In genomic region chr17:39236981-39237441, GRCh38 we compare ENCODE assay signal across 23 cellular contexts. TPM values are rescaled to one million over a fixed set of nuclear protein-coding genes. Genes with fewer than 3 reads are reported as not detected.
DNase-seq lines count a peak whose midpoint lies in the region; ATAC-seq and TF ChIP-seq lines count a peak whose summit lies in the region.
"Had no signal": no experiment of that assay in that cellular context is flagged by ENCODE, and none has a peak within 500 bp of the region (broad histone marks: within the 10 kb centered on the region; RNA-seq: fewer than 3 reads in every experiment).

No MANE protein-coding gene starts in this region.

- DNase-seq in Calu3 (peak; percentile 67), NCI-H2081 (lab: John Stamatoyannopoulos, UW) (peak; percentile 83 to 92), SIG-M5 (lab: John Stamatoyannopoulos, UW) (no peak), esophagus squamous epithelium (lab: John Stamatoyannopoulos, UW) (no peak)
- DNase-seq in effector memory CD8-positive, alpha-beta T cell, result no peak
- no peak for DNase-seq in activated CD8-positive, alpha-beta memory T cell treated with anti-CD3 and anti-CD28 coated beads, Interleukin-2, amount 50 U/mL, for 4 hours
- DNase-seq: activated CD8-positive, alpha-beta memory T cell treated with anti-CD3 and anti-CD28 coated beads for 24 hours; activated naive CD8-positive, alpha-beta T cell treated with anti-CD3 and anti-CD28 coated beads, Interleukin-2, amount 10 ng/mL, durations not matched to agents 7 days and 5 days; body of pancreas; foreskin fibroblast; hypothalamus; mesendoderm; NCI-H446; psoas muscle; T-helper 2 cell had no signal

- CTCF ChIA-PET in Calu3 (lab: Charles Lee), result interaction anchor here (0.6 to 5.6 kb wide), 13 partner anchors 8 to 79 kb away, joined by 3 to 165 read pairs (median 12); partner anchors contain the start of genes ARL5C and RPL19

- no peak for TF ChIP-seq POLR2A in esophagus squamous epithelium (IDR thresholded peaks at IDR 0.05)

- H3K4me1 ChIP-seq in BLaER1 treated with 17β-estradiol and CSF1 and Interleukin-3, amounts not matched to agents 10 nM and 100 nM, result peaks cover 17 to 78% (median 67%) of the 10 kb centered on the region in 10 experiments
- H3K4me1 ChIP-seq in esophagus squamous epithelium, result peaks cover 0 to 17% (median 3%) of the 10 kb centered on the region in 3 donors

- H3K27me3 ChIP-seq in BLaER1 treated with 17β-estradiol and CSF1 and Interleukin-3, amounts not matched to agents 10 nM and 100 nM, result no peaks in the 10 kb centered on the region; a peak in 1 of 22 replicates
- peaks cover 0 to 74% (median 2%) of the 10 kb centered on the region in 4 donors for H3K27me3 ChIP-seq in esophagus squamous epithelium
- H3K27me3 ChIP-seq: SJCRH30, vagina had no signal

- peak overlapping the region in 7 of 11 experiments; percentile 28 to 87 (median 50); a peak in 9 of 22 replicates for H3K4me2 ChIP-seq in BLaER1 treated with 17β-estradiol and CSF1 and Interleukin-3, amounts not matched to agents 10 nM and 100 nM
- H3K4me2 ChIP-seq: GM23338 had no signal

- H3K36me3 ChIP-seq in BLaER1 treated with 17β-estradiol and CSF1 and Interleukin-3, amounts not matched to agents 10 nM and 100 nM, result no peaks in the 10 kb centered on the region
- no peaks in the 10 kb centered on the region for H3K36me3 ChIP-seq in esophagus squamous epithelium
- H3K36me3 ChIP-seq: SJCRH30, vagina had no signal

- no CpG with 5 or more reads among the region's 6 CpGs for WGBS in esophagus squamous epithelium, 2 donors

- intact Hi-C loops in Calu3 (cut with micrococcal nuclease; ENCODE audit: unreplicated experiment), result no loop called here
- intact Hi-C loops in esophagus squamous epithelium (cut with DNase I), result no loop called here

- no peak for ATAC-seq in effector memory CD8-positive, alpha-beta T cell (replicated peaks)
- ATAC-seq in GM18858 (IDR thresholded peaks at IDR 0.05; ENCODE audit: unreplicated experiment), result no peak
- ATAC-seq: body of pancreas, GM23338, WTC11 had no signal

- no peaks in the 10 kb centered on the region for H3K9me3 Mint-ChIP-seq in Calu3 (ENCODE audit: low read depth, unreplicated experiment)
- H3K9me3 Mint-ChIP-seq in effector memory CD8-positive, alpha-beta T cell, result no peaks in the 10 kb centered on the region
- H3K9me3 Mint-ChIP-seq: activated naive CD8-positive, alpha-beta T cell treated with anti-CD3 and anti-CD28 coated beads, Interleukin-2, amount 10 ng/mL, durations not matched to agents 7 days and 5 days; GM23338; WTC11 had no signal

- peak; percentile 23 for TF ChIP-seq CTCF in Calu3 (IDR thresholded peaks at IDR 0.05; ENCODE audit: unreplicated experiment)
- TF ChIP-seq CTCF in esophagus squamous epithelium (IDR thresholded peaks at IDR 0.05), result no peak

- H3K36me3 Mint-ChIP-seq in Calu3 (ENCODE audit: insufficient read depth, unreplicated experiment), result peaks cover 10% of the 10 kb centered on the region
- peaks cover 3% of the 10 kb centered on the region for H3K36me3 Mint-ChIP-seq in effector memory CD8-positive, alpha-beta T cell (ENCODE audit: insufficient read depth)
- H3K36me3 Mint-ChIP-seq: activated naive CD8-positive, alpha-beta T cell treated with anti-CD3 and anti-CD28 coated beads, Interleukin-2, amount 10 ng/mL, durations not matched to agents 7 days and 5 days; WTC11 had no signal

- H3K27ac ChIP-seq in BLaER1 treated with 17β-estradiol and CSF1 and Interleukin-3, amounts not matched to agents 10 nM and 100 nM, result peak overlapping the region in 2 of 11 experiments; percentile 18 to 53; a peak in 4 of 22 replicates
- H3K27ac ChIP-seq in esophagus squamous epithelium, result no peak overlapping the region
- H3K27ac ChIP-seq: body of pancreas, coronary artery, psoas muscle, SJCRH30, vagina had no signal

- no peak overlapping the region for H3K4me3 Mint-ChIP-seq in Calu3 (ENCODE audit: low read depth, unreplicated experiment)
- no peak overlapping the region for H3K4me3 Mint-ChIP-seq in effector memory CD8-positive, alpha-beta T cell
- H3K4me3 Mint-ChIP-seq: activated naive CD8-positive, alpha-beta T cell treated with anti-CD3 and anti-CD28 coated beads, Interleukin-2, amount 10 ng/mL, durations not matched to agents 7 days and 5 days; GM23338; WTC11 had no signal

- no peaks in the 10 kb centered on the region for H3K9me3 ChIP-seq in BLaER1 treated with 17β-estradiol and CSF1 and Interleukin-3, amounts not matched to agents 10 nM and 100 nM (replicated peaks in 1 of 11)
- no peaks in the 10 kb centered on the region for H3K9me3 ChIP-seq in esophagus squamous epithelium
- H3K9me3 ChIP-seq: body of pancreas, psoas muscle, SJCRH30, vagina had no signal

- H4K20me1 ChIP-seq in BLaER1 treated with 17β-estradiol and CSF1 and Interleukin-3, amounts not matched to agents 10 nM and 100 nM, result 0 out of 22 replicates have a peak, but pooled peaks cover 0 to 5% (median 0%) of the 10 kb centered on the region in 11 experiments

- H3K4me3 ChIP-seq in BLaER1 treated with 17β-estradiol and CSF1 and Interleukin-3, amounts not matched to agents 10 nM and 100 nM, result no peak overlapping the region
- H3K4me3 ChIP-seq in esophagus squamous epithelium, result no peak overlapping the region
- H3K4me3 ChIP-seq: body of pancreas, coronary artery, GM23338, psoas muscle, SJCRH30, vagina had no signal

- BruUV-seq in Calu3 (replicated peaks; lab: Mats Ljungman, UMichigan), result no TSS peak

- peaks cover 41% of the 10 kb centered on the region for H3K4me1 Mint-ChIP-seq in Calu3 (ENCODE audit: low read depth, unreplicated experiment)
- peaks cover 28 to 35% of the 10 kb centered on the region in 2 donors for H3K4me1 Mint-ChIP-seq in effector memory CD8-positive, alpha-beta T cell (ENCODE audit: low read depth in 2 of 2)

- peak overlapping the region in 2 of 11 experiments; percentile 37 to 52; a peak in 2 of 22 replicates for H3K9ac ChIP-seq in BLaER1 treated with 17β-estradiol and CSF1 and Interleukin-3, amounts not matched to agents 10 nM and 100 nM

- H3K27me3 Mint-ChIP-seq in Calu3 (ENCODE audit: unreplicated experiment), result peaks cover 16% of the 10 kb centered on the region
- peaks cover 4 to 6% of the 10 kb centered on the region in 2 donors for H3K27me3 Mint-ChIP-seq in effector memory CD8-positive, alpha-beta T cell

- H3K27ac Mint-ChIP-seq in Calu3 (ENCODE audit: unreplicated experiment), result no peak overlapping the region
- peak overlapping the region; percentile 95 for H3K27ac Mint-ChIP-seq in effector memory CD8-positive, alpha-beta T cell
- H3K27ac Mint-ChIP-seq: activated naive CD8-positive, alpha-beta T cell treated with anti-CD3 and anti-CD28 coated beads, Interleukin-2, amount 10 ng/mL, durations not matched to agents 7 days and 5 days; GM23338; WTC11 had no signal

RNA-seq across cellular contexts. Expression of gene STAC2, which starts 11.3 kb away (rescaled TPM):
- total RNA-seq in Calu3 (2022) (not detected in 2 replicates), esophagus squamous epithelium (under 1 TPM in 2 of 4 donors, not detected in 2; 0.18 to 0.19 TPM)
- total RNA-seq: activated naive CD8-positive, alpha-beta T cell treated with anti-CD3 and anti-CD28 coated beads, Interleukin-2, amount 10 ng/mL, durations not matched to agents 7 days and 5 days; body of pancreas; kidney epithelial cell; SJCRH30 had no signal

RNA-seq across cellular contexts. Expression of gene RPL19, which starts 36.9 kb away (rescaled TPM):
- total RNA-seq in Calu3 (2022) (6,584 and 6,763 TPM in 2 replicates), esophagus squamous epithelium (1,000 to 10,000 TPM; 1,949 to 3,028 (median 2,392) TPM)

RNA-seq across cellular contexts. Expression of gene CACNB1, which starts 39.5 kb away (rescaled TPM):
- total RNA-seq in Calu3 (2022) (44.1 and 52.1 TPM in 2 replicates), esophagus squamous epithelium (1 to 10 TPM in 2 of 4 donors, under 1 TPM in 2; 0.53 to 3.6 (median 0.99) TPM)

Comparison
In these comparisons a context has a peak if more than half of its experiments do, and no peak if none do; other contexts are left out.
1. DNase-seq: peak in Calu3 (single experiment) and NCI-H2081 (2 of 2); none in effector memory CD8-positive, alpha-beta T cell (0 of 3), activated CD8-positive, alpha-beta memory T cell treated with anti-CD3 and anti-CD28 coated beads, Interleukin-2, amount 50 U/mL, for 4 hours (single experiment), SIG-M5 (single experiment) and esophagus squamous epithelium (single experiment).